Comparison of ENCODE assay signal across 22 cellular contexts in genomic region chr4:74105656-74106275, GRCh38. TPM values are rescaled to one million over a fixed set of nuclear protein-coding genes. Genes with fewer than 3 reads are reported as not detected.
DNase-seq lines count a peak whose midpoint lies in the region; ATAC-seq and TF ChIP-seq lines count a peak whose summit lies in the region.
"Had no signal": no experiment of that assay in that cellular context is flagged by ENCODE, and none has a peak within 500 bp of the region (broad histone marks: within the 10 kb centered on the region; RNA-seq: fewer than 3 reads in every experiment).

No MANE protein-coding gene starts in this region.

- H3K27ac Mint-ChIP-seq in MCF 10A (ENCODE audit: low read depth, unreplicated experiment), result peak overlapping the region; percentile 91
- peak overlapping the region; percentile 69 to 88 (median 79) for H3K27ac Mint-ChIP-seq in nephron
- H3K27ac Mint-ChIP-seq: activated naive CD4-positive, alpha-beta T cell treated with anti-CD3 and anti-CD28 coated beads, Interleukin-2, amount 50 U/mL, for 24 hours; CD14-positive monocyte; effector memory CD8-positive, alpha-beta T cell had no signal

- H3K4me1 Mint-ChIP-seq in MCF 10A (ENCODE audit: insufficient read depth, unreplicated experiment) (peaks cover 31% of the 10 kb centered on the region), nephron (peaks cover 26% of the 10 kb centered on the region)
- H3K4me1 Mint-ChIP-seq: activated naive CD4-positive, alpha-beta T cell treated with anti-CD3 and anti-CD28 coated beads, Interleukin-2, amount 50 U/mL, for 24 hours had no signal

- H3K9me3 Mint-ChIP-seq in MCF 10A (ENCODE audit: unreplicated experiment) (no peaks in the 10 kb centered on the region), nephron (no peaks in the 10 kb centered on the region)
- H3K9me3 Mint-ChIP-seq: activated naive CD4-positive, alpha-beta T cell treated with anti-CD3 and anti-CD28 coated beads, Interleukin-2, amount 50 U/mL, for 24 hours; CD14-positive monocyte; effector memory CD8-positive, alpha-beta T cell; neural crest cell had no signal

- CTCF ChIA-PET in MCF 10A (lab: Yijun Ruan, JAX), result interaction anchor here (0.7 to 1.1 kb wide), 2 partner anchors 8 to 192 kb away, joined by 3 read pairs; no protein-coding TSS in a partner anchor

- BruUV-seq in MCF 10A (replicated peaks; lab: Mats Ljungman, UMichigan), result no TSS peak

- no peaks in the 10 kb centered on the region for H3K9me3 ChIP-seq in breast epithelium
- H3K9me3 ChIP-seq in heart right ventricle, result no peaks in the 10 kb centered on the region
- H3K9me3 ChIP-seq in transverse colon, result no peaks in the 10 kb centered on the region
- H3K9me3 ChIP-seq: upper lobe of left lung had no signal

- no peak overlapping the region for H3K4me3 ChIP-seq in breast epithelium
- no peak overlapping the region for H3K4me3 ChIP-seq in heart right ventricle
- H3K4me3 ChIP-seq in transverse colon, result no peak overlapping the region
- H3K4me3 ChIP-seq: skin epidermis, upper lobe of left lung had no signal

- H3K36me3 Mint-ChIP-seq in MCF 10A (ENCODE audit: insufficient read depth, unreplicated experiment) (no peaks in the 10 kb centered on the region), nephron (ENCODE audit: low read depth) (no peaks in the 10 kb centered on the region)
- H3K36me3 Mint-ChIP-seq: activated naive CD4-positive, alpha-beta T cell treated with anti-CD3 and anti-CD28 coated beads, Interleukin-2, amount 50 U/mL, for 24 hours; CD14-positive monocyte had no signal

- H3K4me1 ChIP-seq in breast epithelium (peaks cover 0 to 4% of the 10 kb centered on the region in 2 donors), heart right ventricle (peaks cover 4 to 54% (median 40%) of the 10 kb centered on the region in 9 donors), transverse colon (peaks cover 0 to 46% (median 14%) of the 10 kb centered on the region in 4 donors)

- H3K36me3 ChIP-seq in breast epithelium (no peaks in the 10 kb centered on the region), heart right ventricle (no peaks in the 10 kb centered on the region), transverse colon (no peaks in the 10 kb centered on the region)
- H3K36me3 ChIP-seq: upper lobe of left lung had no signal

- H3K27ac ChIP-seq in breast epithelium, result no peak overlapping the region
- H3K27ac ChIP-seq in heart right ventricle, result peak overlapping the region; percentile 16 to 87 (median 54)
- peak overlapping the region in 3 of 4 donors; percentile 15 to 49 (median 19) for H3K27ac ChIP-seq in transverse colon
- H3K27ac ChIP-seq: skin epidermis, upper lobe of left lung had no signal

- WGBS in heart right ventricle, 2 donors, result 20 to 23% methylated on average over 2 of the region's 2 CpGs
- 6 to 7% methylated on average over 2 of the region's 2 CpGs for WGBS in transverse colon (ENCODE audit: low coverage in 1 of 2), 2 donors

- H3K4me3 Mint-ChIP-seq in MCF 10A (ENCODE audit: unreplicated experiment), result no peak overlapping the region
- peak overlapping the region in 1 of 3 experiments; percentile 13 for H3K4me3 Mint-ChIP-seq in nephron
- H3K4me3 Mint-ChIP-seq: activated naive CD4-positive, alpha-beta T cell treated with anti-CD3 and anti-CD28 coated beads, Interleukin-2, amount 50 U/mL, for 24 hours; CD14-positive monocyte; effector memory CD8-positive, alpha-beta T cell; neural crest cell had no signal

- TF ChIP-seq CTCF in MCF 10A (IDR thresholded peaks at IDR 0.05; ENCODE audit: unreplicated experiment) (no peak), breast epithelium (IDR thresholded peaks at IDR 0.05) (no peak), heart right ventricle (IDR thresholded peaks at IDR 0.05) (no peak), nephron (IDR thresholded peaks at IDR 0.05; ENCODE audit: unreplicated experiment in 3 of 3) (no peak), transverse colon (IDR thresholded peaks at IDR 0.05) (no peak)

- H3K27me3 ChIP-seq in breast epithelium, result no peaks in the 10 kb centered on the region
- no peaks in the 10 kb centered on the region for H3K27me3 ChIP-seq in heart right ventricle
- H3K27me3 ChIP-seq in transverse colon, result no peaks in the 10 kb centered on the region
- H3K27me3 ChIP-seq: upper lobe of left lung had no signal

- in situ Hi-C loops in transverse colon (cut with MboI; ENCODE audit: low pct_ligation_motif_present in 1 of 4, low pct_unique_long_range_greater_than_20kb in 1 of 4, low sequenced_read_pairs in 3 of 4) (no loop called here), G401 (cut with HindIII; ENCODE audit: low sequenced_read_pairs) (no loop called here)

- TF ChIP-seq EP300 in transverse colon (IDR thresholded peaks at IDR 0.05; ENCODE audit: low read depth), result no peak

- DNase-seq in MCF 10A (ENCODE audit: unreplicated experiment), result no peak
- DNase-seq in breast epithelium (ENCODE audit: low spot score in 2 of 2), result no peak
- DNase-seq in heart right ventricle, result peak; percentile 17 to 25
- no peak for DNase-seq in transverse colon
- no peak for DNase-seq in G401 (ENCODE audit: low spot score)
- DNase-seq: activated CD4-positive, alpha-beta T cell treated with anti-CD3 and anti-CD28 coated beads, Interleukin-2, amount 50 U/mL, for 1 hour; activated T-cell treated with anti-CD3 and anti-CD28 coated beads, Interleukin-2, amount 50 U/mL, for 1 hour; central memory CD4-positive, alpha-beta T cell; DMS79 treated with DMSO at 0.1 percent for 48 hours; effector memory CD8-positive, alpha-beta T cell; foreskin fibroblast; NCI-H2029 treated with DMSO at 0.1 percent for 48 hours; NCI-H526; upper lobe of left lung had no signal

- H3K27me3 Mint-ChIP-seq in MCF 10A (ENCODE audit: insufficient read depth, unreplicated experiment) (no peaks in the 10 kb centered on the region), nephron (ENCODE audit: low read depth) (peaks cover 20% of the 10 kb centered on the region)

- intact Hi-C loops in MCF 10A (cut with micrococcal nuclease), result no loop called here
- intact Hi-C loops in breast epithelium (cut with DNase I; ENCODE audit: low total_unique reads), result no loop called here
- intact Hi-C loops in heart right ventricle (cut with DNase I), result loop anchor here in 1 of 10 donors (10.0 kb wide), 1 partner anchor 71 kb away; the partner anchor contains the start of gene CXCL3
- intact Hi-C loops in transverse colon (cut with DNase I; ENCODE audit: low total_unique reads), result no loop called here

- POLR2A ChIA-PET in MCF 10A (lab: Yijun Ruan, JAX), result interaction anchor here (2.3 to 2.6 kb wide), 2 partner anchors 9 to 11 kb away, joined by 8 to 9 read pairs; no protein-coding TSS in a partner anchor

- TF ChIP-seq POLR2A in breast epithelium (IDR thresholded peaks at IDR 0.05), result no peak
- TF ChIP-seq POLR2A in transverse colon (IDR thresholded peaks at IDR 0.05), result no peak

- peak in 6 of 8 donors; percentile 27 to 52 (median 38) for ATAC-seq in heart right ventricle
- no peak for ATAC-seq in GM18870 (IDR thresholded peaks at IDR 0.05; ENCODE audit: unreplicated experiment)
- ATAC-seq in GM19455 (IDR thresholded peaks at IDR 0.05; ENCODE audit: unreplicated experiment), result no peak
- ATAC-seq: effector memory CD8-positive, alpha-beta T cell; Panc1 had no signal

RNA-seq across cellular contexts. Expression of gene CXCL2, which starts 6.8 kb away (rescaled TPM):
- total RNA-seq in MCF 10A (2022) (62.3 and 76.2 TPM in 2 replicates), breast epithelium (10 to 100 TPM; 12.2 to 51.8 (median 16.1) TPM), heart right ventricle (10 to 100 TPM in 7 of 10 donors, 1 to 10 TPM in 3; 8.1 to 37.2 (median 13.4) TPM), transverse colon (10 to 100 TPM in 3 of 4 donors, under 1 TPM in 1; 0.80 to 32.9 (median 17.8) TPM)
- 10 to 100 TPM in 1 of 2 donors, 1 to 10 TPM in 1; 7.7 to 28.5 TPM for polyA plus RNA-seq in heart right ventricle
- not detected in 2 replicates for total RNA-seq in G401 (2014; rRNA removed; shearing (Covaris generic))

RNA-seq across cellular contexts. Expression of gene MTHFD2L, which starts 52.2 kb away (rescaled TPM):
- 110 and 113 TPM in 2 replicates for total RNA-seq in MCF 10A (2022)
- 10 to 100 TPM; 20.5 to 48.1 (median 29.2) TPM for total RNA-seq in breast epithelium
- total RNA-seq in heart right ventricle, result 10 to 100 TPM in 8 of 10 donors, 1 to 10 TPM in 2; 8.1 to 19.3 (median 12.5) TPM
- polyA plus RNA-seq in heart right ventricle, result 1 to 10 TPM; 5.7 to 9.7 TPM
- 10 to 100 TPM in 3 of 4 donors, 1 to 10 TPM in 1; 7.6 to 18.1 (median 12.7) TPM for total RNA-seq in transverse colon
- 9.3 and 19.4 TPM in 2 replicates for total RNA-seq in G401 (2014; rRNA removed; shearing (Covaris generic))

Comparison
In these comparisons a context has a peak if more than half of its experiments do, and no peak if none do; other contexts are left out.
1. DNase-seq: peak in heart right ventricle (2 of 2); none in MCF 10A (single experiment), breast epithelium (0 of 2), transverse colon (single experiment) and G401 (single experiment).
2. H3K27ac ChIP-seq: peak in heart right ventricle (10 of 10) and transverse colon (3 of 4); none in breast epithelium (0 of 2).
3. ATAC-seq: peak in heart right ventricle (6 of 8); none in GM18870 (single experiment) and GM19455 (single experiment).